Comparison of ENCODE assay signal across 15 cellular contexts in genomic region chr22:37684803-37685615, GRCh38. TPM values are rescaled to one million over a fixed set of nuclear protein-coding genes. Genes with fewer than 3 reads are reported as not detected.
DNase-seq lines count a peak whose midpoint lies in the region; ATAC-seq and TF ChIP-seq lines count a peak whose summit lies in the region.
"Had no signal": no experiment of that assay in that cellular context is flagged by ENCODE, and none has a peak within 500 bp of the region (broad histone marks: within the 10 kb centered on the region; RNA-seq: fewer than 3 reads in every experiment).

No MANE protein-coding gene starts in this region.

- no peak for TF ChIP-seq CTCF in Caco-2 (IDR thresholded peaks at IDR 0.05; ENCODE audit: insufficient read depth in 1 of 2, low read depth in 1 of 2, low read length in 1 of 2, severe bottlenecking in 1 of 2, unreplicated experiment in 1 of 2)

- peaks cover 16% of the 10 kb centered on the region; the same call in 1 of the 2 replicates for H3K4me1 ChIP-seq in Caco-2
- H3K4me1 ChIP-seq: SJCRH30 had no signal

- H3K27me3 Mint-ChIP-seq in Caco-2 (ENCODE audit: insufficient read depth, unreplicated experiment): no peaks in the 10 kb centered on the region
- H3K27me3 Mint-ChIP-seq in effector memory CD8-positive, alpha-beta T cell: no peaks in the 10 kb centered on the region
- no peaks in the 10 kb centered on the region for H3K27me3 Mint-ChIP-seq in natural killer cell treated with Interleukin-12 subunit alpha and Interleukin-12 subunit beta and Interleukin-15 and Interleukin-18, amount 100 ng/mL, for 72 hours
- H3K27me3 Mint-ChIP-seq in activated CD4-positive, alpha-beta memory T cell treated with anti-CD3 and anti-CD28 coated beads for 36 hours: no peaks in the 10 kb centered on the region

- BruUV-seq in Caco-2 (replicated peaks; lab: Mats Ljungman, UMichigan): no TSS peak

- peak overlapping the region; percentile 95 for H3K27ac Mint-ChIP-seq in Caco-2 (ENCODE audit: unreplicated experiment)
- peak overlapping the region in 1 of 2 donors; percentile 97 for H3K27ac Mint-ChIP-seq in effector memory CD8-positive, alpha-beta T cell
- H3K27ac Mint-ChIP-seq in natural killer cell treated with Interleukin-12 subunit alpha and Interleukin-12 subunit beta and Interleukin-15 and Interleukin-18, amount 100 ng/mL, for 72 hours: peak overlapping the region; percentile 88 to 92
- no peak overlapping the region for H3K27ac Mint-ChIP-seq in activated CD4-positive, alpha-beta memory T cell treated with anti-CD3 and anti-CD28 coated beads for 36 hours

- intact Hi-C loops in Caco-2 (cut with micrococcal nuclease; ENCODE audit: unreplicated experiment): loop anchor here (5.0 to 10.0 kb wide), 2 partner anchors 80 to 148 kb away; partner anchors contain the start of gene GGA1
- intact Hi-C loops in activated CD4-positive, alpha-beta memory T cell treated with anti-CD3 and anti-CD28 coated beads for 36 hours (cut with micrococcal nuclease): no loop called here

- H3K4me1 Mint-ChIP-seq in Caco-2 (ENCODE audit: low read depth, unreplicated experiment): no peaks in the 10 kb centered on the region
- peaks cover 28 to 29% of the 10 kb centered on the region in 2 donors for H3K4me1 Mint-ChIP-seq in effector memory CD8-positive, alpha-beta T cell (ENCODE audit: low read depth in 2 of 2)
- H3K4me1 Mint-ChIP-seq in natural killer cell treated with Interleukin-12 subunit alpha and Interleukin-12 subunit beta and Interleukin-15 and Interleukin-18, amount 100 ng/mL, for 72 hours (ENCODE audit: low read depth in 2 of 2): peaks cover 29 to 32% of the 10 kb centered on the region in 2 donors
- H3K4me1 Mint-ChIP-seq in activated CD4-positive, alpha-beta memory T cell treated with anti-CD3 and anti-CD28 coated beads for 36 hours (ENCODE audit: low read depth): peaks cover 30% of the 10 kb centered on the region

- H3K9me3 ChIP-seq in Caco-2: no peaks in the 10 kb centered on the region
- H3K9me3 ChIP-seq: ascending aorta, SJCRH30 had no signal

- H3K4me3 ChIP-seq in Caco-2 (ENCODE audit: low read depth, low read length): no peak overlapping the region

- no peaks in the 10 kb centered on the region; the same call in 1 of the 2 replicates for H3K27me3 ChIP-seq in Caco-2 (replicated peaks; ENCODE audit: control insufficient read depth, insufficient read depth, low read length)
- H3K27me3 ChIP-seq: ascending aorta, SJCRH30 had no signal

- DNase-seq in Caco-2: peak; percentile 29 to 53
- DNase-seq in RPMI7951 (ENCODE audit: low read depth): peak; percentile 75
- DNase-seq in effector memory CD8-positive, alpha-beta T cell: no peak
- DNase-seq in natural killer cell treated with Interleukin-12 subunit alpha and Interleukin-12 subunit beta and Interleukin-15 and Interleukin-18, amount 100 ng/mL, for 72 hours (ENCODE audit: low spot score): no peak
- DNase-seq in AG08395 (ENCODE audit: low spot score): no peak
- DNase-seq in activated CD4-positive, alpha-beta memory T cell treated with anti-CD3 and anti-CD28 coated beads for 36 hours: no peak
- no peak for DNase-seq in OCI-M2 (lab: John Stamatoyannopoulos, UW; ENCODE audit: unreplicated experiment)
- DNase-seq: head of caudate nucleus; left ventricle myocardium superior; NCI-H1694; posterior cingulate gyrus; SJCRH30; stimulated activated CD4-positive, alpha-beta T cell treated with anti-CD3 and anti-CD28 coated beads, Interleukin-1b, Interleukin-23, amount 100 ng/mL, for 48 hours had no signal

- no peaks in the 10 kb centered on the region for H3K9me3 Mint-ChIP-seq in Caco-2 (ENCODE audit: unreplicated experiment)
- H3K9me3 Mint-ChIP-seq in effector memory CD8-positive, alpha-beta T cell: no peaks in the 10 kb centered on the region
- no peaks in the 10 kb centered on the region for H3K9me3 Mint-ChIP-seq in natural killer cell treated with Interleukin-12 subunit alpha and Interleukin-12 subunit beta and Interleukin-15 and Interleukin-18, amount 100 ng/mL, for 72 hours
- no peaks in the 10 kb centered on the region for H3K9me3 Mint-ChIP-seq in activated CD4-positive, alpha-beta memory T cell treated with anti-CD3 and anti-CD28 coated beads for 36 hours

- peaks cover 22% of the 10 kb centered on the region for H3K36me3 Mint-ChIP-seq in Caco-2 (ENCODE audit: insufficient read depth, unreplicated experiment)
- H3K36me3 Mint-ChIP-seq in effector memory CD8-positive, alpha-beta T cell (ENCODE audit: insufficient read depth): peaks cover 23% of the 10 kb centered on the region
- peaks cover 6% of the 10 kb centered on the region for H3K36me3 Mint-ChIP-seq in natural killer cell treated with Interleukin-12 subunit alpha and Interleukin-12 subunit beta and Interleukin-15 and Interleukin-18, amount 100 ng/mL, for 72 hours
- peaks cover 13% of the 10 kb centered on the region for H3K36me3 Mint-ChIP-seq in activated CD4-positive, alpha-beta memory T cell treated with anti-CD3 and anti-CD28 coated beads for 36 hours

- H3K4me3 Mint-ChIP-seq in Caco-2 (ENCODE audit: unreplicated experiment): peak overlapping the region; percentile 99
- H3K4me3 Mint-ChIP-seq in effector memory CD8-positive, alpha-beta T cell: peak overlapping the region; percentile 96 to 97
- H3K4me3 Mint-ChIP-seq in natural killer cell treated with Interleukin-12 subunit alpha and Interleukin-12 subunit beta and Interleukin-15 and Interleukin-18, amount 100 ng/mL, for 72 hours: no peak overlapping the region
- no peak overlapping the region for H3K4me3 Mint-ChIP-seq in activated CD4-positive, alpha-beta memory T cell treated with anti-CD3 and anti-CD28 coated beads for 36 hours

- peaks cover 4% of the 10 kb centered on the region; the same call in 1 of the 2 replicates for H3K36me3 ChIP-seq in Caco-2 (ENCODE audit: control insufficient read depth, insufficient read depth, low read length)

- CTCF ChIA-PET in Caco-2 (lab: Charles Lee): interaction anchor here (0.7 to 1.5 kb wide), 6 partner anchors 26 to 139 kb away, joined by 3 to 8 read pairs (median 5); partner anchors contain the start of genes LGALS2 and PDXP
- CTCF ChIA-PET in activated CD4-positive, alpha-beta memory T cell treated with anti-CD3 and anti-CD28 coated beads for 36 hours (lab: Charles Lee): interaction anchor here (1.0 to 24.9 kb wide), 4 partner anchors 10 to 78 kb away, joined by 5 to 574 read pairs (median 10); partner anchors contain the start of genes LGALS1 and SH3BP1

- POLR2A ChIA-PET in Caco-2 (lab: Charles Lee): interaction anchor here (0.6 to 1.0 kb wide), 4 partner anchors 42 to 122 kb away, joined by 4 to 10 read pairs (median 8); partner anchors contain the start of gene GCAT
- POLR2A ChIA-PET in activated CD4-positive, alpha-beta memory T cell treated with anti-CD3 and anti-CD28 coated beads for 36 hours (lab: Charles Lee): interaction anchor here (0.7 to 2.1 kb wide), 3 partner anchors 9 to 94 kb away, joined by 3 to 15 read pairs (median 3); partner anchors contain the start of gene LGALS1

- ATAC-seq in effector memory CD8-positive, alpha-beta T cell (replicated peaks): no peak
- ATAC-seq in natural killer cell treated with Interleukin-12 subunit alpha and Interleukin-12 subunit beta and Interleukin-15 and Interleukin-18, amount 100 ng/mL, for 72 hours: no peak
- ATAC-seq in HG03439 (IDR thresholded peaks at IDR 0.05; ENCODE audit: unreplicated experiment): no peak

RNA-seq across cellular contexts. Expression of gene NOL12, which starts 1.1 kb away (rescaled TPM):
- 20.2 and 22.3 TPM in 2 replicates for total RNA-seq in Caco-2 (2022)
- total RNA-seq in RPMI7951 (2014; rRNA removed; shearing (Covaris generic)): 28.8 and 39.6 TPM in 2 replicates
- total RNA-seq in natural killer cell treated with Interleukin-12 subunit alpha and Interleukin-12 subunit beta and Interleukin-15 and Interleukin-18, amount 100 ng/mL, for 72 hours: 10 to 100 TPM; 37.4 to 48.3 TPM
- total RNA-seq in activated CD4-positive, alpha-beta memory T cell treated with anti-CD3 and anti-CD28 coated beads for 36 hours: 10 to 100 TPM; 32.5 to 33.3 TPM

RNA-seq across cellular contexts. Expression of gene LGALS1, which starts 9.6 kb away (rescaled TPM):
- 3.2 and 4.8 TPM in 2 replicates for total RNA-seq in Caco-2 (2022)
- total RNA-seq in RPMI7951 (2014; rRNA removed; shearing (Covaris generic)): 7,179 and 7,611 TPM in 2 replicates
- total RNA-seq in natural killer cell treated with Interleukin-12 subunit alpha and Interleukin-12 subunit beta and Interleukin-15 and Interleukin-18, amount 100 ng/mL, for 72 hours: 100 to 1,000 TPM; 290 to 675 TPM
- 100 to 1,000 TPM; 816 to 833 TPM for total RNA-seq in activated CD4-positive, alpha-beta memory T cell treated with anti-CD3 and anti-CD28 coated beads for 36 hours

RNA-seq across cellular contexts. Expression of gene TRIOBP, which starts 11.8 kb away (rescaled TPM):
- 30.7 and 38.4 TPM in 2 replicates for total RNA-seq in Caco-2 (2022)
- 68.2 and 102 TPM in 2 replicates for total RNA-seq in RPMI7951 (2014; rRNA removed; shearing (Covaris generic))
- total RNA-seq in natural killer cell treated with Interleukin-12 subunit alpha and Interleukin-12 subunit beta and Interleukin-15 and Interleukin-18, amount 100 ng/mL, for 72 hours: 10 to 100 TPM; 29.9 to 35.1 TPM
- 10 to 100 TPM; 25.0 to 26.8 TPM for total RNA-seq in activated CD4-positive, alpha-beta memory T cell treated with anti-CD3 and anti-CD28 coated beads for 36 hours

RNA-seq across cellular contexts. Expression of gene PDXP, which starts 26.5 kb away (rescaled TPM):
- 24.1 and 24.5 TPM in 2 replicates for total RNA-seq in Caco-2 (2022)
- 14.5 and 16.6 TPM in 2 replicates for total RNA-seq in RPMI7951 (2014; rRNA removed; shearing (Covaris generic))
- 10 to 100 TPM; 43.9 to 58.4 TPM for total RNA-seq in natural killer cell treated with Interleukin-12 subunit alpha and Interleukin-12 subunit beta and Interleukin-15 and Interleukin-18, amount 100 ng/mL, for 72 hours
- 10 to 100 TPM; 21.9 to 22.9 TPM for total RNA-seq in activated CD4-positive, alpha-beta memory T cell treated with anti-CD3 and anti-CD28 coated beads for 36 hours

RNA-seq across cellular contexts. Expression of gene SH3BP1, which starts 45.5 kb away (rescaled TPM):
- total RNA-seq in Caco-2 (2022): 19.8 and 20.7 TPM in 2 replicates
- 11.3 and 19.9 TPM in 2 replicates for total RNA-seq in RPMI7951 (2014; rRNA removed; shearing (Covaris generic))
- total RNA-seq in natural killer cell treated with Interleukin-12 subunit alpha and Interleukin-12 subunit beta and Interleukin-15 and Interleukin-18, amount 100 ng/mL, for 72 hours: 100 to 1,000 TPM; 160 to 229 TPM
- total RNA-seq in activated CD4-positive, alpha-beta memory T cell treated with anti-CD3 and anti-CD28 coated beads for 36 hours: 100 to 1,000 TPM in 1 of 2 experiments, 10 to 100 TPM in 1; 97.6 to 102 TPM

Comparison
In these comparisons a context has a peak if more than half of its experiments do, and no peak if none do; other contexts are left out.
1. DNase-seq: peak in Caco-2 (2 of 2) and RPMI7951 (single experiment); none in effector memory CD8-positive, alpha-beta T cell (0 of 3), natural killer cell treated with Interleukin-12 subunit alpha and Interleukin-12 subunit beta and Interleukin-15 and Interleukin-18, amount 100 ng/mL, for 72 hours (single experiment), AG08395 (single experiment), activated CD4-positive, alpha-beta memory T cell treated with anti-CD3 and anti-CD28 coated beads for 36 hours (single experiment) and OCI-M2 (single experiment).
2. H3K4me3 Mint-ChIP-seq: peak in Caco-2 (single experiment) and effector memory CD8-positive, alpha-beta T cell (2 of 2); none in natural killer cell treated with Interleukin-12 subunit alpha and Interleukin-12 subunit beta and Interleukin-15 and Interleukin-18, amount 100 ng/mL, for 72 hours (single experiment) and activated CD4-positive, alpha-beta memory T cell treated with anti-CD3 and anti-CD28 coated beads for 36 hours (single experiment).
3. RNA of gene LGALS1, which starts 9.6 kb away (total RNA-seq): 7,179 to 7,611 TPM in RPMI7951, 816 to 833 TPM in activated CD4-positive, alpha-beta memory T cell treated with anti-CD3 and anti-CD28 coated beads for 36 hours and 290 to 675 TPM in natural killer cell treated with Interleukin-12 subunit alpha and Interleukin-12 subunit beta and Interleukin-15 and Interleukin-18, amount 100 ng/mL, for 72 hours; 3.2 to 4.8 TPM in Caco-2; every median in the first group is over 10 times any median in the second.